16 cellular contexts compared by ENCODE assay signal in genomic region chr3:53818221-53819162, GRCh38. TPM values are rescaled to one million over a fixed set of nuclear protein-coding genes. Genes with fewer than 3 reads are reported as not detected.
"Had no signal": no experiment of that assay in that cellular context is flagged by ENCODE, and none has a peak within 500 bp of the region (broad histone marks: within the 10 kb centered on the region; RNA-seq: fewer than 3 reads in every experiment).

No MANE protein-coding gene starts in this region.

- ATAC-seq: activated CD8-positive, alpha-beta T cell treated with anti-CD3 and anti-CD28 coated beads for 36 hours; activated naive CD4-positive, alpha-beta T cell treated with anti-CD3 and anti-CD28 coated beads, Interleukin-2, amount 50 U/mL, for 72 hours; right cardiac atrium; stimulated activated naive CD8-positive, alpha-beta T cell treated with anti-CD3 and anti-CD28 coated beads, Interleukin-15, Interleukin-2, amounts not matched to agents 100 U/mL and 50 U/mL, for 24 hours had no signal

- H3K36me3 Mint-ChIP-seq: activated naive CD4-positive, alpha-beta T cell treated with anti-CD3 and anti-CD28 coated beads, Interleukin-2, amount 50 U/mL, for 72 hours; mesothelial cell of epicardium had no signal

- H3K9me3 Mint-ChIP-seq: activated CD8-positive, alpha-beta T cell treated with anti-CD3 and anti-CD28 coated beads for 36 hours; activated naive CD4-positive, alpha-beta T cell treated with anti-CD3 and anti-CD28 coated beads, Interleukin-2, amount 50 U/mL, for 72 hours; mesothelial cell of epicardium had no signal

- H3K27ac ChIP-seq: brain microvascular endothelial cell, esophagus muscularis mucosa, heart left ventricle, lower lobe of right lung, neutrophil, SJCRH30, vagina had no signal

- H3K9me3 ChIP-seq: esophagus muscularis mucosa, heart left ventricle, lower lobe of right lung, neutrophil, SJCRH30, vagina had no signal

- H3K36me3 ChIP-seq: brain microvascular endothelial cell, heart left ventricle, SJCRH30, vagina had no signal

- H3K4me1 ChIP-seq: esophagus muscularis mucosa, heart left ventricle, lower lobe of right lung, vagina had no signal

- DNase-seq: activated CD8-positive, alpha-beta T cell treated with anti-CD3 and anti-CD28 coated beads for 36 hours; activated T-cell treated with anti-CD3 and anti-CD28 coated beads, Interleukin-2, amount 50 U/mL, for 1 hour; amniotic stem cell; brain microvascular endothelial cell; heart left ventricle; lower lobe of right lung; right cardiac atrium; SJCRH30; stimulated activated naive CD8-positive, alpha-beta T cell treated with anti-CD3 and anti-CD28 coated beads, Interleukin-15, Interleukin-2, amounts not matched to agents 100 U/mL and 50 U/mL, for 24 hours; T-helper 9 cell had no signal

- H3K27ac Mint-ChIP-seq: activated CD8-positive, alpha-beta T cell treated with anti-CD3 and anti-CD28 coated beads for 36 hours; activated naive CD4-positive, alpha-beta T cell treated with anti-CD3 and anti-CD28 coated beads, Interleukin-2, amount 50 U/mL, for 72 hours; mesothelial cell of epicardium; progenitor cell of endocrine pancreas had no signal

- H3K27me3 ChIP-seq: brain microvascular endothelial cell, esophagus muscularis mucosa, heart left ventricle, SJCRH30, vagina had no signal

- H3K27me3 Mint-ChIP-seq: progenitor cell of endocrine pancreas had no signal

- H3K4me3 ChIP-seq: esophagus muscularis mucosa, heart left ventricle, lower lobe of right lung, SJCRH30, vagina had no signal

- H3K4me3 Mint-ChIP-seq: activated CD8-positive, alpha-beta T cell treated with anti-CD3 and anti-CD28 coated beads for 36 hours; mesothelial cell of epicardium had no signal

- H3K4me1 Mint-ChIP-seq: mesothelial cell of epicardium had no signal

RNA-seq across cellular contexts. Expression of gene IL17RB, which starts 27.9 kb away (rescaled TPM):
- total RNA-seq: activated CD8-positive, alpha-beta T cell treated with anti-CD3 and anti-CD28 coated beads for 36 hours; SJCRH30; vagina had no signal
